Comparison of ENCODE assay signal across 10 cellular contexts in genomic region chr18:44636241-44636640, GRCh38. TPM values are rescaled to one million over a fixed set of nuclear protein-coding genes. Genes with fewer than 3 reads are reported as not detected.
DNase-seq lines count a peak whose midpoint lies in the region; ATAC-seq and TF ChIP-seq lines count a peak whose summit lies in the region.
"Had no signal": no experiment of that assay in that cellular context is flagged by ENCODE, and none has a peak within 500 bp of the region (broad histone marks: within the 10 kb centered on the region; RNA-seq: fewer than 3 reads in every experiment).

No MANE protein-coding gene starts in this region.

- DNase-seq in osteocyte (ENCODE audit: extremely low spot score, unreplicated experiment) (no peak), NCI-H1048 (lab: John Stamatoyannopoulos, UW) (no peak), SIG-M5 (lab: John Stamatoyannopoulos, UW) (no peak), NCI-H1694 (lab: John Stamatoyannopoulos, UW) (no peak)
- DNase-seq: activated CD8-positive, alpha-beta memory T cell treated with anti-CD3 and anti-CD28 coated beads, Interleukin-2, amount 10 ng/mL, durations not matched to agents 7 days and 5 days; activated naive CD8-positive, alpha-beta T cell treated with anti-CD3 and anti-CD28 coated beads, Interleukin-2, amount 50 U/mL, for 24 hours; colonic mucosa had no signal

- H3K27me3 Mint-ChIP-seq in osteocyte (ENCODE audit: unreplicated experiment) = no peaks in the 10 kb centered on the region

- peaks cover 37% of the 10 kb centered on the region for H3K4me1 Mint-ChIP-seq in osteocyte (ENCODE audit: unreplicated experiment)

- peak overlapping the region; percentile 29 for H3K27ac Mint-ChIP-seq in osteocyte (ENCODE audit: unreplicated experiment)
- H3K27ac Mint-ChIP-seq: activated CD8-positive, alpha-beta memory T cell treated with anti-CD3 and anti-CD28 coated beads, Interleukin-2, amount 10 ng/mL, durations not matched to agents 7 days and 5 days; activated naive CD8-positive, alpha-beta T cell treated with anti-CD3 and anti-CD28 coated beads, Interleukin-2, amount 50 U/mL, for 24 hours had no signal

- ATAC-seq in GM18870 (IDR thresholded peaks at IDR 0.05; ENCODE audit: unreplicated experiment) (peak; percentile 60), GM21723 (IDR thresholded peaks at IDR 0.05; ENCODE audit: unreplicated experiment) (peak; percentile 76), HG03439 (IDR thresholded peaks at IDR 0.05; ENCODE audit: unreplicated experiment) (peak; percentile 54)
- ATAC-seq: activated CD8-positive, alpha-beta memory T cell treated with anti-CD3 and anti-CD28 coated beads, Interleukin-2, amount 10 ng/mL, durations not matched to agents 7 days and 5 days; activated naive CD8-positive, alpha-beta T cell treated with anti-CD3 and anti-CD28 coated beads, Interleukin-2, amount 50 U/mL, for 24 hours had no signal

- H3K9me3 Mint-ChIP-seq in osteocyte (ENCODE audit: unreplicated experiment) = no peaks in the 10 kb centered on the region
- H3K9me3 Mint-ChIP-seq: activated naive CD8-positive, alpha-beta T cell treated with anti-CD3 and anti-CD28 coated beads, Interleukin-2, amount 50 U/mL, for 24 hours had no signal

- no peak overlapping the region for H3K4me3 Mint-ChIP-seq in osteocyte (ENCODE audit: unreplicated experiment)
- H3K4me3 Mint-ChIP-seq: activated CD8-positive, alpha-beta memory T cell treated with anti-CD3 and anti-CD28 coated beads, Interleukin-2, amount 10 ng/mL, durations not matched to agents 7 days and 5 days; activated naive CD8-positive, alpha-beta T cell treated with anti-CD3 and anti-CD28 coated beads, Interleukin-2, amount 50 U/mL, for 24 hours had no signal

- H3K36me3 Mint-ChIP-seq in osteocyte (ENCODE audit: unreplicated experiment) = no peaks in the 10 kb centered on the region
- H3K36me3 Mint-ChIP-seq: activated CD8-positive, alpha-beta memory T cell treated with anti-CD3 and anti-CD28 coated beads, Interleukin-2, amount 10 ng/mL, durations not matched to agents 7 days and 5 days had no signal

- TF ChIP-seq CTCF in osteocyte (IDR thresholded peaks at IDR 0.05) = no peak

RNA-seq across cellular contexts. Expression of gene SETBP1, which starts 44.4 kb away (rescaled TPM):
- 69.3 and 80.0 TPM in 2 replicates for total RNA-seq in osteocyte
